Comparison of ENCODE assay signal across 8 cellular contexts in the genomic region with DNA sequence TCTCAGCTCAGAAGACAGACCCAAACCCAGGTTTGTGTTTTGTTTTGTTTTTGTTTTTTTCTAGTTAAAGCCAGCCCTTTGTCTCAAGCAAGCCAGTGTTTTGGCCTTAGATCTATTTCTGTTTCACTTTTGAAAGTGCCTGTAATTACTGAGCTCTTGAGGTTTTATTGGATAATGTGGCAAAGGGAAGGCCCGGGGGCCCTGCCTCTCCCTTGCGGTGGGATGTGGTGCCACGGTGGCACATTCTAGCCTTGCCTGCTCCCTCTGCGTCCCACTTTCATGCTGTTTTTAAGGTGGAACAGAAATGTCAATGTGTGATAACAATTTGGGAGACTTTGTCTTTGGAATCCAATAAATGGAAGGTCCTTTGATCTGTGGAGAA. TPM values are rescaled to one million over a fixed set of nuclear protein-coding genes. Genes with fewer than 3 reads are reported as not detected.
DNase-seq lines count a peak whose midpoint lies in the region; ATAC-seq and TF ChIP-seq lines count a peak whose summit lies in the region.

No MANE protein-coding gene starts in this region.

- TF ChIP-seq EP300 in SK-N-SH (IDR thresholded peaks at IDR 0.05; ENCODE audit: borderline replicate concordance in 1 of 2, low read depth in 1 of 2, low read length in 1 of 2): no peak

- no peak for ATAC-seq in SK-N-SH treated with all-trans-retinoic acid at 6 μM for 48 hours
- ATAC-seq in WTC11: no peak
- no peak for ATAC-seq in GM21529 (IDR thresholded peaks at IDR 0.05; ENCODE audit: unreplicated experiment)
- no peak for ATAC-seq in HG03342 (IDR thresholded peaks at IDR 0.05; ENCODE audit: unreplicated experiment)

- H3K9ac ChIP-seq in SK-N-SH: no peak overlapping the region

- peaks cover 22% of the 10 kb centered on the region for H3K4me1 Mint-ChIP-seq in WTC11

- no peaks in the 10 kb centered on the region for H3K36me3 ChIP-seq in SK-N-SH (replicated peaks in 1 of 2; ENCODE audit: control insufficient read depth in 1 of 2, insufficient read depth in 2 of 2, low read length in 1 of 2)

- no peaks in the 10 kb centered on the region for H3K9me3 Mint-ChIP-seq in WTC11

- H3K4me1 ChIP-seq in SK-N-SH (ENCODE audit: control insufficient read depth in 1 of 2, insufficient read depth in 2 of 2, low read depth in 1 of 2, low read length in 1 of 2): peaks cover 3 to 58% of the 10 kb centered on the region in 2 experiments; a peak in 2 of 4 replicates

- H3K9me2 ChIP-seq in SK-N-SH: no peaks in the 10 kb centered on the region

- 94% methylated on average over 4 of the region's 4 CpGs for WGBS in SK-N-SH (ENCODE audit: low lambda C conversion rate)

- H3K4me3 ChIP-seq in SK-N-SH (ENCODE audit: low read depth in 2 of 2, low read length in 1 of 2): peak overlapping the region in 1 of 2 experiments; percentile 64; a peak in 1 of 4 replicates

- no peaks in the 10 kb centered on the region for H3K36me3 Mint-ChIP-seq in WTC11

- peaks cover 32% of the 10 kb centered on the region for H4K20me1 ChIP-seq in SK-N-SH (ENCODE audit: insufficient read depth)

- H3K9me3 ChIP-seq in SK-N-SH: no peaks in the 10 kb centered on the region

- H3K27ac ChIP-seq in SK-N-SH (ENCODE audit: low read depth in 2 of 2, low read length in 1 of 2): peak overlapping the region in 1 of 2 experiments; percentile 80; a peak in 2 of 4 replicates

- H3K4me2 ChIP-seq in SK-N-SH: peak overlapping the region; percentile 98; the same call in 1 of the 2 replicates

- POLR2A ChIA-PET in SK-N-SH (lab: Yijun Ruan, JAX) (interaction anchor here (0.6 to 1.5 kb wide), 3 partner anchors 85 to 749 kb away, joined by 3 to 4 read pairs (median 3); no protein-coding TSS in a partner anchor), WTC11 (lab: Charles Lee) (no interaction called here)

- 0 out of 2 replicates have a peak overlapping the region, but pooled peaks have one; percentile 22 for H3K4me3 Mint-ChIP-seq in WTC11

- CTCF ChIA-PET in SK-N-SH (lab: Yijun Ruan, JAX) (interaction anchor here (1.0 to 11.6 kb wide), 16 partner anchors 9 to 177 kb away, joined by 3 to 167 read pairs (median 11); no protein-coding TSS in a partner anchor), WTC11 (lab: Charles Lee) (interaction anchor here (0.6 to 6.7 kb wide), 14 partner anchors 12 to 181 kb away, joined by 3 to 100 read pairs (median 5); no protein-coding TSS in a partner anchor)

- TF ChIP-seq RAD21 in SK-N-SH (IDR thresholded peaks at IDR 0.05; ENCODE audit: low read length): no peak

- TF ChIP-seq CTCF in SK-N-SH (IDR thresholded peaks at IDR 0.05) (no peak), WTC11 (IDR thresholded peaks at IDR 0.05) (no peak)

- peaks cover 6% of the 10 kb centered on the region for H3F3A ChIP-seq in SK-N-SH (replicated peaks; ENCODE audit: insufficient read depth)

- no peak overlapping the region for H2AFZ ChIP-seq in SK-N-SH (ENCODE audit: low read depth)

- no peak for DNase-seq in SK-N-SH
- no peak for DNase-seq in WTC11 (ENCODE audit: low spot score)
- DNase-seq in fibroblast of peridontal ligament (ENCODE audit: extremely low read depth): peak; percentile 69
- peak; percentile 12 to 67 (median 50) for DNase-seq in stimulated activated naive CD4-positive, alpha-beta T cell (lab: John Stamatoyannopoulos, UW)
- DNase-seq in superior temporal gyrus (ENCODE audit: extremely low spot score): no peak

- peaks cover 39% of the 10 kb centered on the region for H3K79me2 ChIP-seq in SK-N-SH (ENCODE audit: insufficient read depth)

- H3K27ac Mint-ChIP-seq in WTC11: no peak overlapping the region

- H3K27me3 Mint-ChIP-seq in WTC11 (ENCODE audit: low read depth): peaks cover 54% of the 10 kb centered on the region

- H3K27me3 ChIP-seq in SK-N-SH (ENCODE audit: insufficient read depth): no peaks in the 10 kb centered on the region

TF ChIP-seq in SK-N-SH, 30 proteins besides CTCF, POLR2A, EP300 and RAD21 (continues in another document):
- TF ChIP-seq FOXJ3 (CRISPR knock-in tag; IDR thresholded peaks at IDR 0.05) (no peak), ZBTB33 (IDR thresholded peaks at IDR 0.05; ENCODE audit: borderline replicate concordance, low read depth) (no peak), TEAD4 (IDR thresholded peaks at IDR 0.05; ENCODE audit: borderline replicate concordance, insufficient read depth) (no peak), MAX (IDR thresholded peaks at IDR 0.05; ENCODE audit: low read depth) (no peak)

TF ChIP-seq in SK-N-SH treated with all-trans-retinoic acid at 6 μM for 48 hours, 23 proteins besides CTCF, POLR2A, EP300 and RAD21:
- TF ChIP-seq, protein P1, sequence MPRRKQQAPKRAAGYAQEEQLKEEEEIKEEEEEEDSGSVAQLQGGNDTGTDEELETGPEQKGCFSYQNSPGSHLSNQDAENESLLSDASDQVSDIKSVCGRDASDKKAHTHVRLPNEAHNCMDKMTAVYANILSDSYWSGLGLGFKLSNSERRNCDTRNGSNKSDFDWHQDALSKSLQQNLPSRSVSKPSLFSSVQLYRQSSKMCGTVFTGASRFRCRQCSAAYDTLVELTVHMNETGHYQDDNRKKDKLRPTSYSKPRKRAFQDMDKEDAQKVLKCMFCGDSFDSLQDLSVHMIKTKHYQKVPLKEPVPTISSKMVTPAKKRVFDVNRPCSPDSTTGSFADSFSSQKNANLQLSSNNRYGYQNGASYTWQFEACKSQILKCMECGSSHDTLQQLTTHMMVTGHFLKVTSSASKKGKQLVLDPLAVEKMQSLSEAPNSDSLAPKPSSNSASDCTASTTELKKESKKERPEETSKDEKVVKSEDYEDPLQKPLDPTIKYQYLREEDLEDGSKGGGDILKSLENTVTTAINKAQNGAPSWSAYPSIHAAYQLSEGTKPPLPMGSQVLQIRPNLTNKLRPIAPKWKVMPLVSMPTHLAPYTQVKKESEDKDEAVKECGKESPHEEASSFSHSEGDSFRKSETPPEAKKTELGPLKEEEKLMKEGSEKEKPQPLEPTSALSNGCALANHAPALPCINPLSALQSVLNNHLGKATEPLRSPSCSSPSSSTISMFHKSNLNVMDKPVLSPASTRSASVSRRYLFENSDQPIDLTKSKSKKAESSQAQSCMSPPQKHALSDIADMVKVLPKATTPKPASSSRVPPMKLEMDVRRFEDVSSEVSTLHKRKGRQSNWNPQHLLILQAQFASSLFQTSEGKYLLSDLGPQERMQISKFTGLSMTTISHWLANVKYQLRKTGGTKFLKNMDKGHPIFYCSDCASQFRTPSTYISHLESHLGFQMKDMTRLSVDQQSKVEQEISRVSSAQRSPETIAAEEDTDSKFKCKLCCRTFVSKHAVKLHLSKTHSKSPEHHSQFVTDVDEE (CRISPR knock-in tag; IDR thresholded peaks at IDR 0.05): no peak
- no peak for TF ChIP-seq CSDC2 (CRISPR knock-in tag; IDR thresholded peaks at IDR 0.05)
TF ChIP-seq in SK-N-SH treated with all-trans-retinoic acid at 6 μM for 48 hours: peak in this region for 0.

TF ChIP-seq in WTC11, 78 proteins besides CTCF, POLR2A, EP300 and RAD21 (continues in another document):
- TF ChIP-seq NR3C1 (CRISPR knock-in tag; conservative IDR thresholded peaks at IDR 0.05; ENCODE audit: low read depth) (no peak), FOXJ3 (CRISPR knock-in tag; IDR thresholded peaks at IDR 0.05; ENCODE audit: borderline replicate concordance) (no peak), OVOL2 (CRISPR knock-in tag; IDR thresholded peaks at IDR 0.05; ENCODE audit: borderline replicate concordance) (no peak), GABPB1 (CRISPR knock-in tag; IDR thresholded peaks at IDR 0.05) (no peak), STAT6 (CRISPR knock-in tag; conservative IDR thresholded peaks at IDR 0.05; ENCODE audit: low read depth) (no peak), ZNF317 (CRISPR knock-in tag; IDR thresholded peaks at IDR 0.05; ENCODE audit: borderline replicate concordance, low read depth) (no peak)
- TF ChIP-seq, protein P2, sequence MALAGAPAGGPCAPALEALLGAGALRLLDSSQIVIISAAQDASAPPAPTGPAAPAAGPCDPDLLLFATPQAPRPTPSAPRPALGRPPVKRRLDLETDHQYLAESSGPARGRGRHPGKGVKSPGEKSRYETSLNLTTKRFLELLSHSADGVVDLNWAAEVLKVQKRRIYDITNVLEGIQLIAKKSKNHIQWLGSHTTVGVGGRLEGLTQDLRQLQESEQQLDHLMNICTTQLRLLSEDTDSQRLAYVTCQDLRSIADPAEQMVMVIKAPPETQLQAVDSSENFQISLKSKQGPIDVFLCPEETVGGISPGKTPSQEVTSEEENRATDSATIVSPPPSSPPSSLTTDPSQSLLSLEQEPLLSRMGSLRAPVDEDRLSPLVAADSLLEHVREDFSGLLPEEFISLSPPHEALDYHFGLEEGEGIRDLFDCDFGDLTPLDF (CRISPR knock-in tag; IDR thresholded peaks at IDR 0.05): no peak

RNA-seq across cellular contexts. Expression of gene HPCAL1, which starts 2.5 kb away (rescaled TPM):
- polyA plus RNA-seq in SK-N-SH (2012; rRNA removed): 34.6 and 77.0 TPM in 2 replicates
- polyA plus RNA-seq in SK-N-SH (2012; cell fraction: cytosol; rRNA removed): 42.6 and 64.9 TPM in 2 replicates
- 45.4 and 53.6 TPM in 2 replicates for polyA plus RNA-seq in SK-N-SH (2012; cell fraction: nucleus; rRNA removed)
- total RNA-seq in WTC11 (2021): 10.5 to 12.4 TPM (median 11.8 TPM) in 3 replicates

Comparison
In these comparisons a context has a peak if more than half of its experiments do, and no peak if none do; other contexts are left out.
1. DNase-seq: peak in fibroblast of peridontal ligament (single experiment) and stimulated activated naive CD4-positive, alpha-beta T cell (6 of 6); none in SK-N-SH (single experiment), WTC11 (single experiment) and superior temporal gyrus (single experiment).